Comparison of ENCODE assay signal across 1 cellular context in genomic region chr12:128970110-128970509, GRCh38.
TF ChIP-seq lines count a peak whose summit lies in the region.

No MANE protein-coding gene starts in this region.

TF ChIP-seq in HepG2, 621 proteins besides CTCF, POLR2A, EP300 and RAD21 (continued from another document):
- TF ChIP-seq ZNF687 (CRISPR knock-in tag; IDR thresholded peaks at IDR 0.05) (no peak), ATF6 (CRISPR knock-in tag; conservative IDR thresholded peaks at IDR 0.05) (no peak), PAWR (CRISPR knock-in tag; IDR thresholded peaks at IDR 0.05; ENCODE audit: borderline replicate concordance) (no peak), ZFAT (CRISPR knock-in tag; conservative IDR thresholded peaks at IDR 0.05) (no peak), FOSL1 (CRISPR knock-in tag; IDR thresholded peaks at IDR 0.05; ENCODE audit: borderline replicate concordance) (no peak)
TF ChIP-seq in HepG2: peak in this region for 0.
